32 cellular contexts compared by ENCODE assay signal in the genomic region with DNA sequence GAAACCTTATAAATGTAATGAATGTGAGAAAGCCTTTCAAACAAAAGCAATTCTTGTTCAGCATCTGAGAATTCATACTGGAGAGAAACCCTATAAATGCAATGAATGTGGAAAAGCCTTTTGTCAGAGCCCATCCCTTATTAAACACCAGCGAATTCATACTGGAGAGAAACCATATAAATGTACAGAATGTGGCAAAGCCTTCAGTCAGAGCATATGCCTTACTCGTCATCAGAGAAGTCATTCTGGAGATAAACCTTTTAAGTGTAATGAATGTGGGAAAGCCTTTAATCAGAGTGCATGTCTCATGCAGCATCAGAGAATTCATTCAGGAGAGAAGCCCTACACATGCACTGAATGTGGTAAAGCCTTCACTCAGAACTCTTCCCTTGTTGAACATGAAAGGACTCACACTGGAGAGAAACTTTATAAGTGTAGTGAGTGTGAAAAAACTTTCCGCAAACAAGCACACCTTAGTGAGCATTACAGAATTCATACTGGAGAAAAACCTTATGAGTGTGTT. TPM values are rescaled to one million over a fixed set of nuclear protein-coding genes. Genes with fewer than 3 reads are reported as not detected.
"Had no signal": no experiment of that assay in that cellular context is flagged by ENCODE, and none has a peak within 500 bp of the region (broad histone marks: within the 10 kb centered on the region; RNA-seq: fewer than 3 reads in every experiment).

No MANE protein-coding gene starts in this region.

- H3K36me3 ChIP-seq: prostate gland had no signal

- DNase-seq: activated CD4-positive, alpha-beta memory T cell treated with anti-CD3 and anti-CD28 coated beads, Interleukin-2, amount 10 ng/mL, durations not matched to agents 7 days and 5 days; activated CD4-positive, alpha-beta T cell treated with anti-CD3 and anti-CD28 coated beads, Interleukin-2, amount 10 ng/mL, durations not matched to agents 24 days and 14 days; activated CD4-positive, CD25-positive, alpha-beta regulatory T cell treated with anti-CD3 and anti-CD28 coated beads, Interleukin-2, amount 50 U/mL, for 72 hours; activated CD8-positive, alpha-beta memory T cell treated with anti-CD3 and anti-CD28 coated beads, Interleukin-2, amount 50 U/mL, for 48 hours; activated gamma-delta T cell treated with Interleukin-2 at 50 U/mL for 16 hours; activated naive CD4-positive, alpha-beta T cell treated with anti-CD3 and anti-CD28 coated beads, Interleukin-2, amount 50 U/mL, for 16 hours; activated T-cell treated with anti-CD3 and anti-CD28 coated beads, Interleukin-2, amount 50 U/mL, for 4 hours; central memory CD4-positive, alpha-beta T cell; esophagus squamous epithelium; left ventricle myocardium inferior; mammary epithelial cell; naive thymus-derived CD4-positive, alpha-beta T cell; pancreas; retina; sigmoid colon; stimulated activated CD4-positive, alpha-beta T cell treated with anti-CD3 and anti-CD28 coated beads, Interleukin-1b, Interleukin-23, amount 100 ng/mL, for 48 hours; stimulated activated CD4-positive, alpha-beta T cell treated with anti-CD3 and anti-CD28 coated beads, Interleukin-4, amount 100 ng/mL, for 4 hours; stimulated activated CD8-positive, alpha-beta memory T cell treated with anti-CD3 and anti-CD28 coated beads, Interleukin-4, amount 100 ng/mL, for 48 hours; stimulated activated naive CD8-positive, alpha-beta T cell treated with anti-CD3 and anti-CD28 coated beads, Interleukin-15, amount 100 ng/mL, for 72 hours; T-helper 2 cell; thyroid gland; upper lobe of left lung had no signal

- H3K27me3 ChIP-seq: breast epithelium, esophagus squamous epithelium, pancreas, sigmoid colon, thyroid gland, upper lobe of left lung, vagina had no signal

- H3K9me3 ChIP-seq: prostate gland, thyroid gland had no signal

- H3K4me3 ChIP-seq: breast epithelium, esophagus squamous epithelium, left ventricle myocardium inferior, pancreas, prostate gland, sigmoid colon, smooth muscle cell, thyroid gland, upper lobe of left lung, vagina had no signal

- H3K4me1 ChIP-seq: breast epithelium, pancreas, prostate gland, thyroid gland had no signal

- ATAC-seq: activated T-cell treated with anti-CD3 and anti-CD28 coated beads, Interleukin-2, amount 50 U/mL, for 4 hours; activated T-helper 17 cell treated with anti-CD3 and anti-CD28 coated beads, Interleukin-2, amount 50 U/mL, for 72 hours; naive thymus-derived CD4-positive, alpha-beta T cell; pancreas; stimulated activated memory B cell treated with anti-CD40 and anti-IgM and Interleukin-4, amounts not matched to agents 10 μg/mL and 1 μg/mL and 100 μg/mL, for 72 hours; stimulated activated naive CD8-positive, alpha-beta T cell treated with anti-CD3 and anti-CD28 coated beads, Interleukin-15, amount 100 ng/mL, for 72 hours had no signal

- H3K27ac ChIP-seq: breast epithelium, epithelial cell of prostate, esophagus squamous epithelium, left ventricle myocardium inferior, pancreas, prostate gland, sigmoid colon, thyroid gland, upper lobe of left lung, vagina had no signal

- H3K4me2 ChIP-seq: smooth muscle cell had no signal

- FAIRE-seq: frontal cortex, islet of Langerhans, pancreas had no signal

RNA-seq across cellular contexts. Expression of a gene that starts 22.2 kb away (rescaled TPM):
- total RNA-seq: mesothelial cell of epicardium had no signal
